31 cellular contexts compared by ENCODE assay signal in the genomic region with DNA sequence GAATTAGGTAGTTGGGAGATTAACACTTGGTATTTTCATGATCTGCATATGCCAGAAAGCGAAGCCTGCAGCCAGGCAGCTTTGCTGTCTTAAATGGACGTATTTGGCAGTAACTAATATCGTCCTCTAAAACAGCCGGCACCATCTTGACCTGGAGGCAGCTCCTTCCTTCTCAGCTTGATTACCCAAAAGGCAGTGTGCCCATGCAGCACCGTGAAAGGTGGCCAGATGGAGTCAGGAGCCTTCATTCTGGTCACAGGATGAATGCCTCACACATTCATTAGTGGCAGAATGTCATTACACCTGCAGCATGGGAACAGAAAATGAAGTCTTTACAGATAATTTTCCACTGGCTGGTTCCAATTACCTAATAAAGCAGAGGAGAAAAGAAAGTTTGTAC. TPM values are rescaled to one million over a fixed set of nuclear protein-coding genes. Genes with fewer than 3 reads are reported as not detected.
"Had no signal": no experiment of that assay in that cellular context is flagged by ENCODE, and none has a peak within 500 bp of the region (broad histone marks: within the 10 kb centered on the region; RNA-seq: fewer than 3 reads in every experiment).

No MANE protein-coding gene starts in this region.

- H3K4me3 ChIP-seq: PC-9, SJCRH30, SK-N-MC had no signal

- H3K4me3 Mint-ChIP-seq: activated CD8-positive, alpha-beta T cell treated with anti-CD3 and anti-CD28 coated beads for 36 hours; activated naive CD8-positive, alpha-beta T cell treated with anti-CD3 and anti-CD28 coated beads for 36 hours; activated T-cell treated with anti-CD3 and anti-CD28 coated beads, Interleukin-2, amount 50 U/mL, for 72 hours; activated T-helper 17 cell treated with anti-CD3 and anti-CD28 coated beads, Interleukin-2, amount 50 U/mL, for 72 hours had no signal

- H3K4me1 Mint-ChIP-seq: activated naive CD8-positive, alpha-beta T cell treated with anti-CD3 and anti-CD28 coated beads for 36 hours had no signal

- H3K27ac ChIP-seq: brain microvascular endothelial cell, KMS-11, PC-9, SJCRH30, SK-N-MC, WERI-Rb-1 had no signal

- H3K27ac Mint-ChIP-seq: activated CD8-positive, alpha-beta T cell treated with anti-CD3 and anti-CD28 coated beads for 36 hours; activated naive CD8-positive, alpha-beta T cell treated with anti-CD3 and anti-CD28 coated beads for 36 hours; activated T-cell treated with anti-CD3 and anti-CD28 coated beads, Interleukin-2, amount 50 U/mL, for 72 hours; activated T-helper 17 cell treated with anti-CD3 and anti-CD28 coated beads, Interleukin-2, amount 50 U/mL, for 72 hours had no signal

- H3K27me3 ChIP-seq: brain microvascular endothelial cell, SJCRH30 had no signal

- H3K36me3 ChIP-seq: brain microvascular endothelial cell, SJCRH30, WERI-Rb-1 had no signal

- H2AFZ ChIP-seq: PC-9 had no signal

- H3K9me3 Mint-ChIP-seq: activated CD8-positive, alpha-beta T cell treated with anti-CD3 and anti-CD28 coated beads for 36 hours; activated naive CD8-positive, alpha-beta T cell treated with anti-CD3 and anti-CD28 coated beads for 36 hours; activated T-helper 17 cell treated with anti-CD3 and anti-CD28 coated beads, Interleukin-2, amount 50 U/mL, for 72 hours had no signal

- H3K4me2 ChIP-seq: KMS-11, PC-9 had no signal

- DNase-seq: activated CD4-positive, alpha-beta T cell treated with anti-CD3 and anti-CD28 coated beads for 1 hour; activated CD4-positive, alpha-beta T cell treated with anti-CD3 and anti-CD28 coated beads for 48 hours; activated CD4-positive, CD25-positive, alpha-beta regulatory T cell; activated CD8-positive, alpha-beta T cell treated with anti-CD3 and anti-CD28 coated beads for 36 hours; activated effector memory CD4-positive, alpha-beta T cell treated with anti-CD3 and anti-CD28 coated beads, Interleukin-2, amount 50 U/mL, for 16 hours; activated naive CD4-positive, alpha-beta T cell; activated naive CD4-positive, alpha-beta T cell treated with anti-CD3 and anti-CD28 coated beads, Interleukin-2, amount 50 U/mL, for 16 hours; activated naive CD8-positive, alpha-beta T cell treated with anti-CD3 and anti-CD28 coated beads for 36 hours; activated T-cell treated with anti-CD3 and anti-CD28 coated beads, Interleukin-2, amount 50 U/mL, for 1 hour; activated T-cell treated with anti-CD3 and anti-CD28 coated beads, Interleukin-2, amount 50 U/mL, for 72 hours; amniotic stem cell; aorta; brain microvascular endothelial cell; central memory CD4-positive, alpha-beta T cell; NCI-H1092 treated with DMSO at 0.1 percent for 48 hours; NCI-H1417 treated with DMSO at 0.1 percent for 48 hours; NCI-H187 treated with DMSO at 0.1 percent for 48 hours; NCI-H2081 treated with DMSO at 0.1 percent for 48 hours; NCI-H2171; NCI-H510A; NCI-H526; NCI-H748 treated with DMSO at 0.1 percent for 48 hours; NK-92 treated with Interleukin-12 subunit alpha and Interleukin-12 subunit beta, amount 100 ng/mL, for 24 hours; PC-9; Right ventricle myocardium superior; SJCRH30; T1000; WERI-Rb-1 had no signal

- H3K36me3 Mint-ChIP-seq: activated naive CD8-positive, alpha-beta T cell treated with anti-CD3 and anti-CD28 coated beads for 36 hours had no signal

- ATAC-seq: activated CD8-positive, alpha-beta T cell treated with anti-CD3 and anti-CD28 coated beads for 36 hours; activated T-cell treated with anti-CD3 and anti-CD28 coated beads, Interleukin-2, amount 50 U/mL, for 72 hours; activated T-helper 17 cell treated with anti-CD3 and anti-CD28 coated beads, Interleukin-2, amount 50 U/mL, for 72 hours had no signal

RNA-seq across cellular contexts. Expression of a gene that starts 59.0 kb away (rescaled TPM):
- total RNA-seq: PC-9 had no signal
